Comparison of ENCODE assay signal across 8 cellular contexts in genomic region chr16:69397821-69398521, GRCh38. TPM values are rescaled to one million over a fixed set of nuclear protein-coding genes. Genes with fewer than 3 reads are reported as not detected.
DNase-seq lines count a peak whose midpoint lies in the region; ATAC-seq, FAIRE-seq and TF ChIP-seq lines count a peak whose summit lies in the region.

No MANE protein-coding gene starts in this region.

- no peaks in the 10 kb centered on the region for H3K27me3 ChIP-seq in MG63
- no peaks in the 10 kb centered on the region for H3K27me3 ChIP-seq in keratinocyte (ENCODE audit: control insufficient read depth, extremely low read depth, insufficient read depth, low read length)

- H3K79me2 ChIP-seq in keratinocyte (ENCODE audit: control insufficient read depth, insufficient read depth, low read length) = no peaks in the 10 kb centered on the region

- peaks cover 13% of the 10 kb centered on the region for H3K27me3 Mint-ChIP-seq in brain
- no peaks in the 10 kb centered on the region for H3K27me3 Mint-ChIP-seq in T-cell

- no peaks in the 10 kb centered on the region for H3K9me3 ChIP-seq in MG63
- H3K9me3 ChIP-seq in keratinocyte (ENCODE audit: control insufficient read depth, low read depth, low read length) = no peaks in the 10 kb centered on the region

- DNase-seq in MG63 = peak; percentile 67
- no peak for DNase-seq in keratinocyte (ENCODE audit: low read depth, low spot score)
- DNase-seq in stromal cell of bone marrow (ENCODE audit: low read depth) = peak; percentile 62
- DNase-seq in activated gamma-delta T cell treated with Interleukin-2 at 50 U/mL for 16 hours = no peak
- no peak for DNase-seq in T-cell

- POLR2A ChIA-PET in T-cell (lab: Charles Lee) = no interaction called here

- dilution Hi-C loops in keratinocyte (cut with MboI; ENCODE audit: extremely low pct_ligation_motif_present, low sequenced_read_pairs) = no loop called here

- H3K9me3 Mint-ChIP-seq in brain = no peaks in the 10 kb centered on the region
- H3K9me3 Mint-ChIP-seq in T-cell = no peaks in the 10 kb centered on the region

- no peaks in the 10 kb centered on the region for H4K20me1 ChIP-seq in keratinocyte (ENCODE audit: control insufficient read depth, extremely low read depth, insufficient read depth, low read length)

- H3K4me3 Mint-ChIP-seq in brain = peak overlapping the region in 4 of 5 experiments; percentile 4 to 42 (median 20)
- no peak overlapping the region for H3K4me3 Mint-ChIP-seq in T-cell

- ATAC-seq in T-cell (replicated peaks in 1 of 4) (no peak), HG03439 (IDR thresholded peaks at IDR 0.05; ENCODE audit: unreplicated experiment) (no peak)

- no peaks in the 10 kb centered on the region for H3K9me1 ChIP-seq in keratinocyte (ENCODE audit: control insufficient read depth, extremely low read depth, insufficient read depth, low read length)

- peaks cover 31% of the 10 kb centered on the region for H3K4me1 ChIP-seq in keratinocyte (ENCODE audit: control insufficient read depth, extremely low read depth, insufficient read depth, low read length)

- H3K9ac ChIP-seq in keratinocyte (ENCODE audit: control insufficient read depth, extremely low read depth, insufficient read depth, low read length) = peak overlapping the region; percentile 8

- FAIRE-seq in G401.6 (lab: Jason Lieb, UNC) (peak; percentile 52), keratinocyte (lab: Jason Lieb, UNC) (peak; percentile 77)

- H3K36me3 ChIP-seq in MG63 = no peaks in the 10 kb centered on the region
- H3K36me3 ChIP-seq in keratinocyte (ENCODE audit: control insufficient read depth in 2 of 2, extremely low read depth in 1 of 2, insufficient read depth in 2 of 2, low read length in 2 of 2) = no peaks in the 10 kb centered on the region

- no peak overlapping the region for H3K4me3 ChIP-seq in MG63
- H3K4me3 ChIP-seq in keratinocyte (ENCODE audit: control insufficient read depth in 2 of 3, extremely low read depth in 1 of 3, insufficient read depth in 2 of 3, low read depth in 1 of 3, low read length in 3 of 3) = peak overlapping the region in 1 of 3 experiments; percentile 8

- peak overlapping the region; percentile 33 for H3K27ac ChIP-seq in keratinocyte (ENCODE audit: control insufficient read depth, insufficient read depth, low read length)

- peaks cover 46% of the 10 kb centered on the region for H3K4me1 Mint-ChIP-seq in brain
- peaks cover 0 to 6% (median 5%) of the 10 kb centered on the region in 3 donors for H3K4me1 Mint-ChIP-seq in T-cell

- CTCF ChIA-PET in T-cell (lab: Charles Lee) = interaction anchor here (0.6 to 0.8 kb wide), 3 partner anchors 13 to 909 kb away, joined by 3 read pairs; no protein-coding TSS in a partner anchor

- H3K36me3 Mint-ChIP-seq in brain (no peaks in the 10 kb centered on the region), T-cell (no peaks in the 10 kb centered on the region)

- TF ChIP-seq CTCF in brain (conservative IDR thresholded peaks at IDR 0.05) (peak; percentile 43 to 66), keratinocyte (optimal IDR thresholded peaks at IDR 0.05 in 1 of 3, IDR thresholded peaks at IDR 0.05 in 1 of 3, conservative IDR thresholded peaks at IDR 0.05 in 1 of 3; ENCODE audit: extremely low read depth in 1 of 3, insufficient read depth in 2 of 3, low read length in 3 of 3) (peak; percentile 13 to 65 (median 61))

- H3K4me2 ChIP-seq in keratinocyte (ENCODE audit: control insufficient read depth, extremely low read depth, insufficient read depth, low read depth, low read length) = peak overlapping the region; percentile 50

- peak overlapping the region; percentile 54 to 97 (median 93) for H3K27ac Mint-ChIP-seq in brain
- no peak overlapping the region for H3K27ac Mint-ChIP-seq in T-cell

- peak overlapping the region; percentile 82 for H2AFZ ChIP-seq in keratinocyte (ENCODE audit: control insufficient read depth, low read length)

RNA-seq across cellular contexts. Expression of gene TERF2, which starts 12.2 kb away (rescaled TPM):
- total RNA-seq in MG63 (2014; rRNA removed; shearing (Covaris generic); ENCODE audit: low replicate concordance) = 12.3 and 30.7 TPM in 2 replicates
- polyA plus RNA-seq in brain (ENCODE audit: insufficient read depth, low read depth, low replicate concordance) (48.4 TPM), keratinocyte (11.4 to 18.0 TPM (median 16.8 TPM) in 3 replicates)
- 32.4 TPM for polyA plus RNA-seq in keratinocyte (2011; ENCODE audit: low read depth)
- 13.7 and 15.1 TPM in 2 replicates for polyA plus RNA-seq in keratinocyte (2011; cell fraction: cytosol; rRNA removed)
- 20.8 and 21.3 TPM in 2 replicates for polyA plus RNA-seq in keratinocyte (2011; cell fraction: nucleus; rRNA removed)
- polyA plus RNA-seq in keratinocyte (2012; ENCODE audit: low replicate concordance) = 15.4 and 18.0 TPM in 2 replicates
- 10.8 to 15.3 TPM (median 13.9 TPM) in 3 replicates for polyA minus RNA-seq in keratinocyte
- 17.3 TPM for polyA minus RNA-seq in keratinocyte (2011; cell fraction: cytosol; rRNA and poly(A)+ RNA removed)
- 11.3 and 13.3 TPM in 2 replicates for polyA minus RNA-seq in keratinocyte (2011; cell fraction: nucleus; rRNA and poly(A)+ RNA removed)
- total RNA-seq in T-cell = 10 to 100 TPM; 36.6 to 51.0 (median 47.3) TPM

RNA-seq across cellular contexts. Expression of gene CYB5B, which starts 26.4 kb away (rescaled TPM):
- total RNA-seq in MG63 (2014; rRNA removed; shearing (Covaris generic); ENCODE audit: low replicate concordance) = 45.2 and 48.9 TPM in 2 replicates
- polyA plus RNA-seq in brain (ENCODE audit: insufficient read depth, low read depth, low replicate concordance) (138 TPM), keratinocyte (204 to 287 TPM (median 246 TPM) in 3 replicates)
- polyA plus RNA-seq in keratinocyte (2011; ENCODE audit: low read depth) = 9.4 TPM
- 150 and 279 TPM in 2 replicates for polyA plus RNA-seq in keratinocyte (2011; cell fraction: cytosol; rRNA removed)
- 137 and 147 TPM in 2 replicates for polyA plus RNA-seq in keratinocyte (2011; cell fraction: nucleus; rRNA removed)
- polyA plus RNA-seq in keratinocyte (2012; ENCODE audit: low replicate concordance) = 46.9 and 123 TPM in 2 replicates
- 123 to 200 TPM (median 142 TPM) in 3 replicates for polyA minus RNA-seq in keratinocyte
- 48.9 TPM for polyA minus RNA-seq in keratinocyte (2011; cell fraction: cytosol; rRNA and poly(A)+ RNA removed)
- 39.4 and 68.7 TPM in 2 replicates for polyA minus RNA-seq in keratinocyte (2011; cell fraction: nucleus; rRNA and poly(A)+ RNA removed)
- 10 to 100 TPM; 42.9 to 62.0 (median 54.4) TPM for total RNA-seq in T-cell

RNA-seq across cellular contexts. Expression of gene TMED6, which starts 46.4 kb away (rescaled TPM):
- not detected in 2 replicates for total RNA-seq in MG63 (2014; rRNA removed; shearing (Covaris generic); ENCODE audit: low replicate concordance)
- polyA plus RNA-seq in brain (ENCODE audit: insufficient read depth, low read depth, low replicate concordance) = not detected
- polyA plus RNA-seq in keratinocyte = 0.09 to 0.22 TPM in 2 of 3 replicates, not detected in the other
- 0.61 TPM for polyA plus RNA-seq in keratinocyte (2011; ENCODE audit: low read depth)
- polyA plus RNA-seq in keratinocyte (2011; cell fraction: cytosol; rRNA removed) = 0.11 TPM in 1 of 2 replicates, not detected in the other
- 0.48 and 1.1 TPM in 2 replicates for polyA plus RNA-seq in keratinocyte (2011; cell fraction: nucleus; rRNA removed)
- polyA plus RNA-seq in keratinocyte (2012; ENCODE audit: low replicate concordance) = 0.59 and 0.74 TPM in 2 replicates
- polyA minus RNA-seq in keratinocyte = 0.32 TPM in 1 of 3 replicates, not detected in the others
- polyA minus RNA-seq in keratinocyte (2011; cell fraction: cytosol; rRNA and poly(A)+ RNA removed) = not detected
- polyA minus RNA-seq in keratinocyte (2011; cell fraction: nucleus; rRNA and poly(A)+ RNA removed) = 0.93 TPM in 1 of 2 replicates, not detected in the other
- 1 to 10 TPM; 2.6 to 4.6 (median 3.0) TPM for total RNA-seq in T-cell

RNA-seq across cellular contexts. Expression of gene NIP7, which starts 58.4 kb away (rescaled TPM):
- total RNA-seq in MG63 (2014; rRNA removed; shearing (Covaris generic); ENCODE audit: low replicate concordance) = 24.0 and 32.6 TPM in 2 replicates
- polyA plus RNA-seq in brain (ENCODE audit: insufficient read depth, low read depth, low replicate concordance) = 9.3 TPM
- polyA plus RNA-seq in keratinocyte = 17.2 to 31.3 TPM (median 26.9 TPM) in 3 replicates
- polyA plus RNA-seq in keratinocyte (2011; ENCODE audit: low read depth) = 24.3 TPM
- polyA plus RNA-seq in keratinocyte (2011; cell fraction: cytosol; rRNA removed) = 19.2 and 24.2 TPM in 2 replicates
- 17.7 and 18.7 TPM in 2 replicates for polyA plus RNA-seq in keratinocyte (2011; cell fraction: nucleus; rRNA removed)
- polyA plus RNA-seq in keratinocyte (2012; ENCODE audit: low replicate concordance) = 27.4 and 46.2 TPM in 2 replicates
- 11.8 to 29.7 TPM (median 18.2 TPM) in 3 replicates for polyA minus RNA-seq in keratinocyte
- polyA minus RNA-seq in keratinocyte (2011; cell fraction: cytosol; rRNA and poly(A)+ RNA removed) = 15.3 TPM
- 8.2 and 16.5 TPM in 2 replicates for polyA minus RNA-seq in keratinocyte (2011; cell fraction: nucleus; rRNA and poly(A)+ RNA removed)
- total RNA-seq in T-cell = 10 to 100 TPM; 23.7 to 32.9 (median 29.6) TPM

RNA-seq across cellular contexts. Expression of gene COG8, which starts 58.6 kb away (rescaled TPM):
- total RNA-seq in MG63 (2014; rRNA removed; shearing (Covaris generic); ENCODE audit: low replicate concordance) = 34.1 and 51.9 TPM in 2 replicates
- 44.5 TPM for polyA plus RNA-seq in brain (ENCODE audit: insufficient read depth, low read depth, low replicate concordance)
- polyA plus RNA-seq in keratinocyte = 16.0 to 22.8 TPM (median 22.8 TPM) in 3 replicates
- 4.8 TPM for polyA plus RNA-seq in keratinocyte (2011; ENCODE audit: low read depth)
- polyA plus RNA-seq in keratinocyte (2011; cell fraction: cytosol; rRNA removed) = 15.7 and 16.5 TPM in 2 replicates
- polyA plus RNA-seq in keratinocyte (2011; cell fraction: nucleus; rRNA removed) = 25.1 and 29.0 TPM in 2 replicates
- polyA plus RNA-seq in keratinocyte (2012; ENCODE audit: low replicate concordance) = 13.1 and 17.1 TPM in 2 replicates
- 23.3 to 36.5 TPM (median 23.9 TPM) in 3 replicates for polyA minus RNA-seq in keratinocyte
- polyA minus RNA-seq in keratinocyte (2011; cell fraction: cytosol; rRNA and poly(A)+ RNA removed) = 27.6 TPM
- 20.5 and 21.3 TPM in 2 replicates for polyA minus RNA-seq in keratinocyte (2011; cell fraction: nucleus; rRNA and poly(A)+ RNA removed)
- total RNA-seq in T-cell = 10 to 100 TPM; 31.2 to 70.4 (median 59.8) TPM

Comparison
In these comparisons a context has a peak if more than half of its experiments do, and no peak if none do; other contexts are left out.
1. DNase-seq: peak in MG63 (single experiment) and stromal cell of bone marrow (single experiment); none in keratinocyte (single experiment), activated gamma-delta T cell treated with Interleukin-2 at 50 U/mL for 16 hours (single experiment) and T-cell (0 of 34).
2. H3K27ac Mint-ChIP-seq: peak in brain (5 of 5); none in T-cell (0 of 2).
3. H3K4me3 Mint-ChIP-seq: peak in brain (4 of 5); none in T-cell (0 of 3).